Comparison of ENCODE assay signal across 24 cellular contexts in genomic region chr12:56929780-56930179, GRCh38. TPM values are rescaled to one million over a fixed set of nuclear protein-coding genes. Genes with fewer than 3 reads are reported as not detected.
A peak's percentile ranks its signal among the peaks of the same experiment; 100 is the strongest.
DNase-seq lines count a peak whose midpoint lies in the region; ATAC-seq, FAIRE-seq and TF ChIP-seq lines count a peak whose summit lies in the region.
"Had no signal": no experiment of that assay in that cellular context is flagged by ENCODE, and none has a peak within 500 bp of the region (broad histone marks: within the 10 kb centered on the region; RNA-seq: fewer than 3 reads in every experiment).

No MANE protein-coding gene starts in this region.

- peak overlapping the region; percentile 44 for H2BK15ac ChIP-seq in mesenchymal stem cell (ENCODE audit: low read depth, poor library complexity, severe bottlenecking)

- H2BK120ac ChIP-seq in mesenchymal stem cell (ENCODE audit: low read depth, low read length): peak overlapping the region; percentile 13

- H4K20me1 ChIP-seq in K562 (replicated peaks; ENCODE audit: control insufficient read depth, insufficient read depth, low read length): no peaks in the 10 kb centered on the region

- TF ChIP-seq CTCF in K562 (IDR thresholded peaks at IDR 0.05 in 2 of 3, conservative IDR thresholded peaks at IDR 0.05 in 1 of 3; ENCODE audit: insufficient read depth in 2 of 3, low read depth in 1 of 3, low read length in 3 of 3) (no peak), osteocyte (IDR thresholded peaks at IDR 0.05) (no peak)

- H3K9me3 ChIP-seq in K562 (replicated peaks; ENCODE audit: control insufficient read depth, insufficient read depth, low read depth, low read length) (no peaks in the 10 kb centered on the region), mesenchymal stem cell (ENCODE audit: control insufficient read depth, low read length) (no peaks in the 10 kb centered on the region)
- H3K9me3 ChIP-seq: BE2C had no signal

- peak overlapping the region in 1 of 2 experiments; percentile 35 for H3K4ac ChIP-seq in mesenchymal stem cell (ENCODE audit: low read depth in 1 of 2, low read length in 2 of 2)

- in situ Hi-C loops in K562 (cut with MboI): no loop called here

- H2BK12ac ChIP-seq in mesenchymal stem cell (ENCODE audit: low read length in 2 of 2): peak overlapping the region in 1 of 2 experiments; percentile 74

- TF ChIP-seq RAD21 in K562 (CRISPR knock-in tag; conservative IDR thresholded peaks at IDR 0.05 in 1 of 2, IDR thresholded peaks at IDR 0.05 in 1 of 2): no peak

- H3K36me3 Mint-ChIP-seq in osteocyte (ENCODE audit: unreplicated experiment): no peaks in the 10 kb centered on the region
- H3K36me3 Mint-ChIP-seq: CD4-positive, CD25-positive, alpha-beta regulatory T cell; CD8-positive, alpha-beta memory T cell had no signal

- FAIRE-seq in K562 (lab: Jason Lieb, UNC): no peak
- FAIRE-seq: A204.1, GM12878, GM19239 had no signal

- H3K9ac ChIP-seq in K562 (ENCODE audit: insufficient read depth in 1 of 2, low read depth in 2 of 2, low read length in 2 of 2) (no peak overlapping the region), mesenchymal stem cell (ENCODE audit: low read length) (no peak overlapping the region)

- H3K4me2 ChIP-seq in K562 (ENCODE audit: insufficient read depth, low read length) (no peak overlapping the region), mesenchymal stem cell (ENCODE audit: low read length, poor library complexity, severe bottlenecking) (no peak overlapping the region)
- H3K4me2 ChIP-seq: GM23338 had no signal

- no peak overlapping the region for H2BK5ac ChIP-seq in mesenchymal stem cell (ENCODE audit: low read depth, low read length, poor library complexity, severe bottlenecking)

- no peak overlapping the region for H4K91ac ChIP-seq in mesenchymal stem cell (ENCODE audit: low read length)

- no peak overlapping the region for H3K27ac ChIP-seq in K562 (ENCODE audit: extremely low read depth, low read depth, low read length)
- H3K27ac ChIP-seq in mesenchymal stem cell (ENCODE audit: low read length, poor library complexity, severe bottlenecking): no peak overlapping the region

- no peaks in the 10 kb centered on the region for H3K9me3 Mint-ChIP-seq in osteocyte (ENCODE audit: unreplicated experiment)
- H3K9me3 Mint-ChIP-seq: CD8-positive, alpha-beta memory T cell; GM23338 had no signal

- no peak overlapping the region for H3K18ac ChIP-seq in mesenchymal stem cell (ENCODE audit: low read depth in 1 of 2, low read length in 2 of 2)

- 90% methylated on average over 4 of the region's 4 CpGs for WGBS in K562 (ENCODE audit: insufficient coverage, low coverage, missing lambda C conversion rate)
- 94% methylated on average over 4 of the region's 4 CpGs for WGBS in mesenchymal stem cell

- H3K4me1 ChIP-seq in K562 (replicated peaks in 1 of 2; ENCODE audit: control insufficient read depth in 2 of 2, insufficient read depth in 2 of 2, low read length in 2 of 2) (peaks cover 34 to 46% of the 10 kb centered on the region in 2 experiments), mesenchymal stem cell (ENCODE audit: control insufficient read depth, insufficient read depth, low read depth, low read length) (peaks cover 2% of the 10 kb centered on the region)

- H2AFZ ChIP-seq in K562 (ENCODE audit: low read depth, low read length): peak overlapping the region; percentile 78
- no peak overlapping the region for H2AFZ ChIP-seq in mesenchymal stem cell (ENCODE audit: low read depth, low read length)
- H2AFZ ChIP-seq: GM23338 had no signal

- no peak overlapping the region for H3K23ac ChIP-seq in mesenchymal stem cell (ENCODE audit: low read length in 2 of 2)

- no peak overlapping the region for H3K27ac Mint-ChIP-seq in osteocyte (ENCODE audit: unreplicated experiment)
- H3K27ac Mint-ChIP-seq: CD4-positive, CD25-positive, alpha-beta regulatory T cell; CD8-positive, alpha-beta memory T cell; GM23338 had no signal

- no peaks in the 10 kb centered on the region for H3K9me1 ChIP-seq in K562 (ENCODE audit: control insufficient read depth, insufficient read depth, low read length)

- H3K36me3 ChIP-seq in K562 (ENCODE audit: control insufficient read depth, insufficient read depth, low read length) (no peaks in the 10 kb centered on the region), mesenchymal stem cell (ENCODE audit: control insufficient read depth in 1 of 2, insufficient read depth in 2 of 2, low read depth in 1 of 2, low read length in 2 of 2) (no peaks in the 10 kb centered on the region)
- H3K36me3 ChIP-seq: BE2C had no signal

- no peak overlapping the region for H4K8ac ChIP-seq in mesenchymal stem cell (ENCODE audit: low read length)

- no TSS peak for BruUV-seq in K562 (replicated peaks; lab: Mats Ljungman, UMichigan)

- H3K27me3 ChIP-seq in K562 (ENCODE audit: control insufficient read depth in 2 of 2, insufficient read depth in 2 of 2, low read length in 2 of 2): no peaks in the 10 kb centered on the region
- H3K27me3 ChIP-seq in mesenchymal stem cell (ENCODE audit: control insufficient read depth in 1 of 2, insufficient read depth in 1 of 2, low read length in 2 of 2): peaks cover 48 to 51% of the 10 kb centered on the region in 2 experiments
- H3K27me3 ChIP-seq: BE2C had no signal

- no peak overlapping the region for H2AK5ac ChIP-seq in mesenchymal stem cell (ENCODE audit: low read length, severe bottlenecking)

- H3K79me1 ChIP-seq in mesenchymal stem cell (replicated peaks; ENCODE audit: low read length, poor library complexity, severe bottlenecking): no peaks in the 10 kb centered on the region

- no peak for TF ChIP-seq EP300 in K562 (IDR thresholded peaks at IDR 0.05; ENCODE audit: low read length)

- no peak overlapping the region for H3K4me3 Mint-ChIP-seq in osteocyte (ENCODE audit: unreplicated experiment)
- H3K4me3 Mint-ChIP-seq: CD4-positive, CD25-positive, alpha-beta regulatory T cell; CD8-positive, alpha-beta memory T cell; GM23338; H9 had no signal

- intact Hi-C loops in K562 (cut with micrococcal nuclease): loop anchor here (5.0 kb wide), 1 partner anchor 58 kb away; no protein-coding TSS in a partner anchor

- peaks cover 3% of the 10 kb centered on the region for H3K4me1 Mint-ChIP-seq in osteocyte (ENCODE audit: unreplicated experiment)

- CTCF ChIA-PET in K562 (lab: Yijun Ruan, JAX; ENCODE audit: low intra/inter-chr PET ratio): no interaction called here

- POLR2A ChIA-PET in K562 (lab: Yijun Ruan, JAX): interaction anchor here (0.5 to 1.6 kb wide), 2 partner anchors 13 to 242 kb away, joined by 3 to 4 read pairs; partner anchors contain the start of gene PTGES3

- H3K79me2 ChIP-seq in K562 (ENCODE audit: control insufficient read depth, insufficient read depth, low read length): no peaks in the 10 kb centered on the region

- H3K4me3 ChIP-seq in K562: no peak overlapping the region
- H3K4me3 ChIP-seq in mesenchymal stem cell (ENCODE audit: insufficient read depth in 1 of 2, low read depth in 1 of 2, low read length in 2 of 2): no peak overlapping the region
- H3K4me3 ChIP-seq: GM12878, GM23338 had no signal

- ATAC-seq in K562: no peak
- no peak for ATAC-seq in GM18517 (IDR thresholded peaks at IDR 0.05; ENCODE audit: unreplicated experiment)
- ATAC-seq: GM12878, GM23338 had no signal

- H3K14ac ChIP-seq in mesenchymal stem cell (ENCODE audit: low read length in 2 of 2): no peak overlapping the region

- TF ChIP-seq POLR2A in K562 (conservative IDR thresholded peaks at IDR 0.05): no peak

- H3K27me3 Mint-ChIP-seq in osteocyte (ENCODE audit: unreplicated experiment): peaks cover 39% of the 10 kb centered on the region

- DNase-seq in K562 (ENCODE audit: extremely low read depth in 1 of 4, low spot score in 3 of 4) (no peak), mesenchymal stem cell (no peak), osteocyte (ENCODE audit: extremely low spot score, unreplicated experiment) (peak; percentile 68), NCI-H146 (lab: John Stamatoyannopoulos, UW) (no peak), dedifferentiated amniotic fluid mesenchymal stem cell (ENCODE audit: extremely low spot score) (no peak), GOT3 (lab: John Stamatoyannopoulos, UW) (no peak)
- DNase-seq: ACHN; BE2C; C1 segment of cervical spinal cord; CD4-positive, CD25-positive, alpha-beta regulatory T cell; CD8-positive, alpha-beta memory T cell; COR-L47; DMS 273 treated with DMSO at 0.1 percent for 48 hours; DMS53; DND-41; EL; H9 had no signal

RNA-seq across cellular contexts. Expression of gene SDR9C7, which starts 4.4 kb away (rescaled TPM):
- not detected in 2 replicates for total RNA-seq in K562 (2011; cell fraction: chromatin; rRNA removed; ENCODE audit: low replicate concordance)
- total RNA-seq in K562 (2011; cell fraction: nucleolus; rRNA removed): not detected in 2 replicates
- total RNA-seq in K562 (2011; cell fraction: nucleoplasm; rRNA removed): not detected in 2 replicates
- total RNA-seq in K562 (2014; rRNA removed): 0.59 TPM in 1 of 2 replicates, not detected in the other
- total RNA-seq in K562 (2014; rRNA removed; fragmentation: Illumina TruSeq; extraction: Trizol): not detected in 2 replicates
- not detected in 2 replicates for total RNA-seq in K562 (2015; rRNA removed; fragmentation: Illumina TruSeq; extraction: Trizol)
- total RNA-seq in K562 (2021): not detected in 2 replicates
- 0.05 TPM in 1 of 2 replicates, not detected in the other for polyA plus RNA-seq in K562 (2011; rRNA removed)
- not detected in 2 replicates for polyA plus RNA-seq in K562 (2011; cell fraction: cytosol; rRNA removed)
- 0.24 TPM in 1 of 2 replicates, not detected in the other for polyA plus RNA-seq in K562 (2011; cell fraction: nucleus; rRNA removed)
- not detected in 2 replicates for polyA plus RNA-seq in K562 (2012)
- polyA plus RNA-seq in K562 (2014; fragmentation: Illumina TruSeq; extraction: Trizol): 0.06 TPM in 1 of 2 replicates, not detected in the other
- polyA plus RNA-seq in K562 (2014; fragmentation: Nextera tagmentation; extraction: Ambion mirVana): under 1 TPM in 1 of 2 experiments, not detected in 1; 0.04 TPM
- polyA plus RNA-seq in K562 (2014; rRNA removed): 0.13 TPM in 1 of 2 replicates, not detected in the other
- not detected in 2 replicates for polyA minus RNA-seq in K562 (2011; rRNA and poly(A)+ RNA removed)
- not detected in 2 replicates for polyA minus RNA-seq in K562 (2011; cell fraction: cytosol; rRNA and poly(A)+ RNA removed)
- not detected in 2 replicates for polyA minus RNA-seq in K562 (2011; cell fraction: nucleus; rRNA and poly(A)+ RNA removed)
- polyA plus RNA-seq in mesenchymal stem cell (2013, experiment 1 of 2): not detected
- polyA plus RNA-seq in mesenchymal stem cell (2013, experiment 2 of 2): not detected
- not detected in 2 replicates for total RNA-seq in osteocyte
- total RNA-seq: CD4-positive, CD25-positive, alpha-beta regulatory T cell; CD8-positive, alpha-beta memory T cell; G401; GM12878; GM23338; H9; HT1080 had no signal
- polyA plus RNA-seq: CD4-positive, CD25-positive, alpha-beta regulatory T cell; CD8-positive, alpha-beta memory T cell; GM23338 had no signal

RNA-seq across cellular contexts. Expression of gene RDH16, which starts 27.6 kb away (rescaled TPM):
- total RNA-seq in K562 (2011; cell fraction: chromatin; rRNA removed; ENCODE audit: low replicate concordance): 3.0 and 3.8 TPM in 2 replicates
- 1.2 and 2.4 TPM in 2 replicates for total RNA-seq in K562 (2011; cell fraction: nucleolus; rRNA removed)
- 3.7 and 4.8 TPM in 2 replicates for total RNA-seq in K562 (2011; cell fraction: nucleoplasm; rRNA removed)
- total RNA-seq in K562 (2014; rRNA removed): 0.20 and 0.23 TPM in 2 replicates
- total RNA-seq in K562 (2014; rRNA removed; fragmentation: Illumina TruSeq; extraction: Trizol): 0.22 and 0.26 TPM in 2 replicates
- 0.11 TPM in 2 replicates for total RNA-seq in K562 (2015; rRNA removed; fragmentation: Illumina TruSeq; extraction: Trizol)
- 0.36 and 0.42 TPM in 2 replicates for total RNA-seq in K562 (2021)
- polyA plus RNA-seq in K562 (2011; rRNA removed): 0.26 and 0.62 TPM in 2 replicates
- polyA plus RNA-seq in K562 (2011; cell fraction: cytosol; rRNA removed): 0.04 and 0.28 TPM in 2 replicates
- polyA plus RNA-seq in K562 (2011; cell fraction: nucleus; rRNA removed): 2.4 and 5.4 TPM in 2 replicates
- polyA plus RNA-seq in K562 (2012): 0.14 and 0.47 TPM in 2 replicates
- 0.12 and 0.21 TPM in 2 replicates for polyA plus RNA-seq in K562 (2014; fragmentation: Illumina TruSeq; extraction: Trizol)
- under 1 TPM in 1 of 2 experiments, not detected in 1; 0.13 TPM for polyA plus RNA-seq in K562 (2014; fragmentation: Nextera tagmentation; extraction: Ambion mirVana)
- 0.24 and 0.52 TPM in 2 replicates for polyA plus RNA-seq in K562 (2014; rRNA removed)
- polyA minus RNA-seq in K562 (2011; rRNA and poly(A)+ RNA removed): 0.11 and 0.48 TPM in 2 replicates
- not detected in 2 replicates for polyA minus RNA-seq in K562 (2011; cell fraction: cytosol; rRNA and poly(A)+ RNA removed)
- 0.54 and 1.6 TPM in 2 replicates for polyA minus RNA-seq in K562 (2011; cell fraction: nucleus; rRNA and poly(A)+ RNA removed)
- 0.04 TPM for polyA plus RNA-seq in mesenchymal stem cell (2013, experiment 1 of 2)
- 0.03 TPM for polyA plus RNA-seq in mesenchymal stem cell (2013, experiment 2 of 2)
- 0.16 and 0.27 TPM in 2 replicates for total RNA-seq in osteocyte
- total RNA-seq: G401, HT1080 had no signal
